8 cellular contexts compared by ENCODE assay signal in genomic region chr7:17026269-17026668, GRCh38.
"Had no signal": no experiment of that assay in that cellular context is flagged by ENCODE, and none has a peak within 500 bp of the region (broad histone marks: within the 10 kb centered on the region; RNA-seq: fewer than 3 reads in every experiment).

No MANE protein-coding gene starts in this region.

- H3K4me3 Mint-ChIP-seq: HFFc6 had no signal

- H3K27ac Mint-ChIP-seq: HFFc6 had no signal

- DNase-seq: GM23248, GOT3, H7, HFFc6, IMR-90 had no signal

- H2AFZ ChIP-seq: GM23248 had no signal

- H3K36me3 ChIP-seq: HAP-1 had no signal

- H3K27ac ChIP-seq: GM23248 had no signal

- H3K9ac ChIP-seq: GM23248 had no signal

- ATAC-seq: HCT116, K562 had no signal

- H3K4me1 ChIP-seq: HAP-1 had no signal

- H3K9me3 ChIP-seq: HAP-1 had no signal

- H3K4me3 ChIP-seq: GM23248, HAP-1, K562 had no signal
